Comparison of ENCODE assay signal across 16 cellular contexts in genomic region chr12:77345336-77345735, GRCh38.
DNase-seq lines count a peak whose midpoint lies in the region; ATAC-seq and TF ChIP-seq lines count a peak whose summit lies in the region.
"Had no signal": no experiment of that assay in that cellular context is flagged by ENCODE, and none has a peak within 500 bp of the region (broad histone marks: within the 10 kb centered on the region; RNA-seq: fewer than 3 reads in every experiment).

No MANE protein-coding gene starts in this region.

- peak; percentile 82 for ATAC-seq in Right ventricle myocardium inferior
- ATAC-seq in left cardiac atrium, result peak; percentile 22 to 55
- no peak for ATAC-seq in GM18519 (IDR thresholded peaks at IDR 0.05; ENCODE audit: low FRiP score, unreplicated experiment)
- ATAC-seq: HepG2 had no signal

- H2BK120ac ChIP-seq in H9 (ENCODE audit: low read depth, low read length, poor library complexity, severe bottlenecking), result no peak overlapping the region

- no peak overlapping the region for H4K5ac ChIP-seq in H9 (ENCODE audit: insufficient read length, low read depth, low read length)

- no peaks in the 10 kb centered on the region for H3K79me1 ChIP-seq in H9 (ENCODE audit: insufficient read depth, low read depth, low read length, poor library complexity, severe bottlenecking)

- no peak overlapping the region for H2BK15ac ChIP-seq in H9 (ENCODE audit: low read depth, low read length)

- H2BK20ac ChIP-seq in H9 (ENCODE audit: low read depth, low read length, poor library complexity, severe bottlenecking), result no peak overlapping the region

- H3K9me3 Mint-ChIP-seq in nephron, result no peaks in the 10 kb centered on the region
- H3K9me3 Mint-ChIP-seq in activated naive CD8-positive, alpha-beta T cell treated with anti-CD3 and anti-CD28 coated beads for 36 hours, result no peaks in the 10 kb centered on the region
- H3K9me3 Mint-ChIP-seq in H9, result no peaks in the 10 kb centered on the region
- H3K9me3 Mint-ChIP-seq: HFFc6 had no signal

- H3K56ac ChIP-seq in H9 (ENCODE audit: insufficient read length, low read depth, low read length), result no peak overlapping the region

- H3K4me1 Mint-ChIP-seq in nephron (peaks cover 65% of the 10 kb centered on the region), H9 (peaks cover 7 to 10% of the 10 kb centered on the region in 2 experiments; a peak in 3 of 4 replicates)
- no peaks in the 10 kb centered on the region for H3K4me1 Mint-ChIP-seq in activated naive CD8-positive, alpha-beta T cell treated with anti-CD3 and anti-CD28 coated beads for 36 hours
- H3K4me1 Mint-ChIP-seq: CD4-positive, CD25-positive, alpha-beta regulatory T cell had no signal

- no peak overlapping the region for H3K14ac ChIP-seq in H9 (ENCODE audit: insufficient read depth, low read length)

- peak overlapping the region in 2 of 3 experiments; percentile 64 to 74 for H3K27ac Mint-ChIP-seq in nephron
- no peak overlapping the region for H3K27ac Mint-ChIP-seq in activated naive CD8-positive, alpha-beta T cell treated with anti-CD3 and anti-CD28 coated beads for 36 hours
- H3K27ac Mint-ChIP-seq in H9, result no peak overlapping the region
- H3K27ac Mint-ChIP-seq: CD4-positive, CD25-positive, alpha-beta regulatory T cell; HFFc6 had no signal

- H3K9ac ChIP-seq in H9 (ENCODE audit: extremely low read depth, insufficient read length, low read length), result no peak overlapping the region
- H3K9ac ChIP-seq: BLaER1 had no signal

- H3K36me3 Mint-ChIP-seq in nephron (ENCODE audit: low read depth) (no peaks in the 10 kb centered on the region), H9 (ENCODE audit: insufficient read depth in 1 of 3, low read depth in 3 of 3) (no peaks in the 10 kb centered on the region)
- H3K36me3 Mint-ChIP-seq in activated naive CD8-positive, alpha-beta T cell treated with anti-CD3 and anti-CD28 coated beads for 36 hours, result no peaks in the 10 kb centered on the region
- H3K36me3 Mint-ChIP-seq: CD4-positive, CD25-positive, alpha-beta regulatory T cell had no signal

- no peak overlapping the region for H3K18ac ChIP-seq in H9 (ENCODE audit: insufficient read length, low read depth, low read length)

- no peak overlapping the region for H3K23ac ChIP-seq in H9 (ENCODE audit: insufficient read length, low read depth, low read length)

- no peaks in the 10 kb centered on the region for H3K9me3 ChIP-seq in H9 (ENCODE audit: control insufficient read depth, low read depth, low read length)
- H3K9me3 ChIP-seq: BLaER1 had no signal

- no peak overlapping the region for H4K91ac ChIP-seq in H9 (ENCODE audit: insufficient read length, low read depth, low read length)

- H3K27me3 Mint-ChIP-seq in nephron (ENCODE audit: low read depth) (no peaks in the 10 kb centered on the region), H9 (ENCODE audit: low read depth) (no peaks in the 10 kb centered on the region)
- H3K27me3 Mint-ChIP-seq in activated naive CD8-positive, alpha-beta T cell treated with anti-CD3 and anti-CD28 coated beads for 36 hours, result peaks cover 3% of the 10 kb centered on the region
- H3K27me3 Mint-ChIP-seq: CD4-positive, CD25-positive, alpha-beta regulatory T cell had no signal

- H3K4ac ChIP-seq in H9 (ENCODE audit: low read depth, low read length), result no peak overlapping the region

- H3K4me1 ChIP-seq in H9 (ENCODE audit: insufficient read depth, low read length), result no peaks in the 10 kb centered on the region
- H3K4me1 ChIP-seq: BLaER1 had no signal

- no peak overlapping the region for H3K4me2 ChIP-seq in H9 (ENCODE audit: insufficient read depth, insufficient read length, low read length)
- H3K4me2 ChIP-seq: BLaER1 had no signal

- H3K27me3 ChIP-seq in H9 (ENCODE audit: insufficient read depth, low read length), result no peaks in the 10 kb centered on the region
- H3K27me3 ChIP-seq: BLaER1 had no signal

- no peaks in the 10 kb centered on the region for H3K79me2 ChIP-seq in H9 (ENCODE audit: insufficient read depth, low read length)

- intact Hi-C loops in Right ventricle myocardium inferior (cut with DNase I), result no loop called here
- intact Hi-C loops in cardiac septum (cut with DNase I), result no loop called here
- intact Hi-C loops in left cardiac atrium (cut with DNase I), result no loop called here

- H2AK5ac ChIP-seq in H9 (ENCODE audit: insufficient read length, low read length), result no peak overlapping the region

- H2BK5ac ChIP-seq in H9 (ENCODE audit: insufficient read length, low read length), result no peak overlapping the region

- no peak overlapping the region for H3K4me3 Mint-ChIP-seq in nephron
- H3K4me3 Mint-ChIP-seq in activated naive CD8-positive, alpha-beta T cell treated with anti-CD3 and anti-CD28 coated beads for 36 hours, result no peak overlapping the region
- H3K4me3 Mint-ChIP-seq in H9, result no peak overlapping the region
- H3K4me3 Mint-ChIP-seq: CD4-positive, CD25-positive, alpha-beta regulatory T cell; HFFc6 had no signal

- H3K27ac ChIP-seq in H9 (ENCODE audit: insufficient read length, low read depth, low read length), result no peak overlapping the region
- H3K27ac ChIP-seq: BLaER1 had no signal

- no peak overlapping the region for H4K8ac ChIP-seq in H9 (replicated peaks; ENCODE audit: insufficient read length, low read depth, low read length)

- no peak for TF ChIP-seq CTCF in nephron (IDR thresholded peaks at IDR 0.05; ENCODE audit: unreplicated experiment in 3 of 3)
- TF ChIP-seq CTCF in H9 (conservative IDR thresholded peaks at IDR 0.05), result no peak

- WGBS in H9 (ENCODE audit: extremely low coverage, insufficient read length, low lambda C conversion rate), result no CpG with 5 or more reads among the region's 1 CpG

- no peak overlapping the region for H2AFZ ChIP-seq in H9 (ENCODE audit: low read length)

- H4K20me1 ChIP-seq in H9 (ENCODE audit: control insufficient read depth, insufficient read depth, insufficient read length), result no peaks in the 10 kb centered on the region
- H4K20me1 ChIP-seq: BLaER1 had no signal

- H2BK12ac ChIP-seq in H9 (ENCODE audit: insufficient read length, low read depth, low read length), result no peak overlapping the region

- no peak overlapping the region for H3T11ph ChIP-seq in H9 (ENCODE audit: low read length)

- no peaks in the 10 kb centered on the region for H3K23me2 ChIP-seq in H9 (ENCODE audit: insufficient read length, low read depth, low read length, poor library complexity, severe bottlenecking)

- DNase-seq in Right ventricle myocardium inferior (ENCODE audit: missing footprints) (no peak), cardiac septum (ENCODE audit: low spot score) (no peak), left cardiac atrium (no peak), H9 (no peak)
- DNase-seq in activated naive CD8-positive, alpha-beta T cell treated with anti-CD3 and anti-CD28 coated beads for 36 hours, result no peak
- DNase-seq: 8988T; AML-193; CD4-positive, CD25-positive, alpha-beta regulatory T cell; DMS53; GF-D8; HCEC 1CT; HFFc6 had no signal

Comparison
In these comparisons a context has a peak if more than half of its experiments do, and no peak if none do; other contexts are left out.
1. H3K27ac Mint-ChIP-seq: peak in nephron (2 of 3); none in activated naive CD8-positive, alpha-beta T cell treated with anti-CD3 and anti-CD28 coated beads for 36 hours (single experiment) and H9 (0 of 3).